17 cellular contexts compared by ENCODE assay signal in the genomic region with DNA sequence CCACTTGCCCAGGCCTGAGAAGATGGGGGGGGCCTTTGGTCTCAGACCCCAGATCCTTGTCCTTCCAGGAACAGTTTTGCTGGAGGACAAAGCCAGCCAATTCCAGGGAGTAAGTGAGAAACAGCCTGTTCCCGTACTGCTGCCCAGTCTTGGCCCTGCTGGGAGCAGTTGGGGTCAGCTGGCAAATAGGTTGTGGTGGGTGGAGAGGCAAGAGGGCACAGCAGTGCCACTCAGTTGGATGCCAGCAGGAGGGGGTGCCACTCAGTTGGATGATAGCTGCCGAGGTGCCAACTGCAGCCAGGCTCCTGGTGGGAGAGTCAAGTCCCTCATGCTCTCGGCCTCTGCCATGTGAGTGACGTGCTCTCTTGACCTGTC.
DNase-seq lines count a peak whose midpoint lies in the region; ATAC-seq, FAIRE-seq and TF ChIP-seq lines count a peak whose summit lies in the region.
"Had no signal": no experiment of that assay in that cellular context is flagged by ENCODE, and none has a peak within 500 bp of the region (broad histone marks: within the 10 kb centered on the region; RNA-seq: fewer than 3 reads in every experiment).

No MANE protein-coding gene starts in this region.

- no peak for FAIRE-seq in H1 (lab: Jason Lieb, UNC)
- FAIRE-seq: TTC549 had no signal

- no peak overlapping the region; the same call in 1 of the 2 replicates for H3K18ac ChIP-seq in H1 (ENCODE audit: extremely low read depth, low read length)

- WGBS in H1 (ENCODE audit: extremely low coverage in 1 of 2, insufficient coverage in 1 of 2, insufficient read length in 1 of 2, insufficient replicate concordance in 2 of 2, low coverage in 1 of 2, low lambda C conversion rate in 2 of 2, missing lambda C conversion rate in 1 of 2), 2 experiments, result 92% methylated on average over 4 of the region's 4 CpGs; no CpG with 5 or more reads in 1 of the 2 experiments
- 40% methylated on average over 3 of the region's 4 CpGs for WGBS in right lobe of liver (ENCODE audit: insufficient coverage, low coverage, low lambda C conversion rate, missing lambda C conversion rate)

- H3K79me2 ChIP-seq in H1 (ENCODE audit: control insufficient read depth in 1 of 2, insufficient read depth in 2 of 2, low read length in 2 of 2), result 0 out of 4 replicates have a peak, but pooled peaks cover 0 to under 1% of the 10 kb centered on the region in 2 experiments

- ATAC-seq in right lobe of liver, result peak; percentile 6 to 39 (median 26)
- peak; percentile 43 for ATAC-seq in sciatic nerve
- no peak for ATAC-seq in HG03095 (IDR thresholded peaks at IDR 0.05; ENCODE audit: unreplicated experiment)

- intact Hi-C loops in right lobe of liver (cut with DNase I) (no loop called here), sciatic nerve (cut with DNase I) (no loop called here)

- peaks cover 19% of the 10 kb centered on the region for H3K36me3 Mint-ChIP-seq in HFFc6 (ENCODE audit: low read depth)

- H4K5ac ChIP-seq in H1 (ENCODE audit: insufficient read length, low read depth, low read length), result no peak overlapping the region

- H3K27ac Mint-ChIP-seq in HFFc6, result peak overlapping the region; percentile 93
- H3K27ac Mint-ChIP-seq: CD4-positive, alpha-beta T cell; naive B cell had no signal

- H2BK120ac ChIP-seq in H1 (replicated peaks; ENCODE audit: low read depth, low read length), result peak overlapping the region; percentile 47

- no peak overlapping the region for H3K14ac ChIP-seq in H1 (ENCODE audit: insufficient read length)

- TF ChIP-seq POLR2A in H1 (IDR thresholded peaks at IDR 0.05; ENCODE audit: control extremely low read depth in 1 of 2, low read depth in 2 of 2, low read length in 2 of 2) (no peak), right lobe of liver (IDR thresholded peaks at IDR 0.05) (no peak)

- H2AFZ ChIP-seq in H1 (ENCODE audit: low read length), result no peak overlapping the region

- H3K36me3 ChIP-seq in H1 (ENCODE audit: control insufficient read depth in 2 of 4, insufficient read depth in 4 of 4, low read length in 3 of 4), result peaks cover 3 to 21% (median 9%) of the 10 kb centered on the region in 4 experiments; a peak in 5 of 8 replicates
- peaks cover 0 to 20% (median 11%) of the 10 kb centered on the region in 4 donors for H3K36me3 ChIP-seq in right lobe of liver

- H3K27ac ChIP-seq in H1 (ENCODE audit: low read depth, low read length) (no peak overlapping the region), right lobe of liver (peak overlapping the region in 1 of 3 donors; percentile 80)
- H3K27ac ChIP-seq: cardiac muscle cell had no signal

- H2BK20ac ChIP-seq in H1 (ENCODE audit: low read length), result 0 out of 2 replicates have a peak overlapping the region, but pooled peaks have one; percentile 61

- DNase-seq in HFFc6 (no peak), H1 (ENCODE audit: low read depth in 1 of 2, low spot score in 2 of 2) (no peak), right lobe of liver (peak in 1 of 3 donors; percentile 72), sciatic nerve (ENCODE audit: low spot score) (no peak), MV-4-11 (lab: John Stamatoyannopoulos, UW) (no peak), OCI-M1 (lab: John Stamatoyannopoulos, UW) (no peak)
- no peak for DNase-seq in stimulated activated CD8-positive, alpha-beta memory T cell treated with anti-CD3 and anti-CD28 coated beads, Interleukin-4, amount 100 ng/mL, for 48 hours
- DNase-seq: activated effector memory CD4-positive, alpha-beta T cell treated with Interleukin-2 at 50 U/mL for 16 hours; CD4-positive, alpha-beta T cell; DMS53; esophagus squamous epithelium; naive B cell; NCI-H1436; NCI-H526 had no signal

- no peaks in the 10 kb centered on the region for H3K27me3 ChIP-seq in H1 (replicated peaks in 1 of 4; ENCODE audit: control insufficient read depth in 3 of 4, extremely low read depth in 1 of 4, insufficient read depth in 3 of 4, low read length in 3 of 4)
- no peaks in the 10 kb centered on the region for H3K27me3 ChIP-seq in right lobe of liver
- H3K27me3 ChIP-seq: cardiac muscle cell, esophagus squamous epithelium had no signal

- POLR2A ChIA-PET in H1 (lab: Charles Lee; ENCODE audit: partially characterized antibody), result interaction anchor here (0.9 to 4.2 kb wide), 4 partner anchors 10 to 277 kb away, joined by 3 to 14 read pairs (median 8); no protein-coding TSS in a partner anchor

- H3K4me2 ChIP-seq in H1 (ENCODE audit: insufficient read depth in 1 of 2, low read depth in 2 of 2, low read length in 2 of 2), result no peak overlapping the region

- H3K4me3 ChIP-seq in H1 (ENCODE audit: extremely low read depth in 1 of 4, insufficient read depth in 2 of 4, low read depth in 3 of 4, low read length in 4 of 4) (no peak overlapping the region), right lobe of liver (no peak overlapping the region)
- H3K4me3 ChIP-seq: cardiac muscle cell, esophagus squamous epithelium had no signal

- CTCF ChIA-PET in H1 (lab: Charles Lee; ENCODE audit: partially characterized antibody), result interaction anchor here (0.6 to 28.3 kb wide), 8 partner anchors 9 to 325 kb away, joined by 3 to 1065 read pairs (median 4); partner anchors contain the start of genes CDC26 and PRPF4

- peaks cover 85% of the 10 kb centered on the region for H3K4me1 Mint-ChIP-seq in HFFc6 (ENCODE audit: low read depth)

- TF ChIP-seq CTCF in HFFc6 (IDR thresholded peaks at IDR 0.05) (no peak), H1 (IDR thresholded peaks at IDR 0.05; ENCODE audit: control extremely low read depth in 1 of 3, insufficient read depth in 1 of 3, low read depth in 1 of 3, low read length in 3 of 3) (no peak), right lobe of liver (IDR thresholded peaks at IDR 0.05) (no peak)

- peak overlapping the region; percentile 26; the same call in 1 of the 2 replicates for H2AK5ac ChIP-seq in H1 (ENCODE audit: low read depth, low read length)

- TF ChIP-seq EP300 in H1 (IDR thresholded peaks at IDR 0.05; ENCODE audit: borderline replicate concordance in 1 of 2, low read depth in 2 of 2, low read length in 2 of 2), result no peak

- peaks cover 2% of the 10 kb centered on the region; the same call in 1 of the 2 replicates for H3K23me2 ChIP-seq in H1 (ENCODE audit: low read depth, low read length)

- peaks cover 5% of the 10 kb centered on the region; the same call in 1 of the 2 replicates for H3K79me1 ChIP-seq in H1 (ENCODE audit: low read depth, low read length)

- H3K23ac ChIP-seq in H1 (ENCODE audit: insufficient read length), result no peak overlapping the region

- peak overlapping the region; percentile 44; the same call in 1 of the 2 replicates for H3K4me3 Mint-ChIP-seq in HFFc6
- H3K4me3 Mint-ChIP-seq: CD4-positive, alpha-beta T cell had no signal

- no peaks in the 10 kb centered on the region for H3K9me3 Mint-ChIP-seq in HFFc6
- H3K9me3 Mint-ChIP-seq: CD4-positive, alpha-beta T cell; naive B cell had no signal

- no peak overlapping the region for H4K8ac ChIP-seq in H1 (ENCODE audit: extremely low read depth, insufficient read depth, low read length)

- peak overlapping the region; percentile 68 for H4K91ac ChIP-seq in H1 (replicated peaks; ENCODE audit: insufficient read length, low read length)

- peaks cover 4% of the 10 kb centered on the region; the same call in 1 of the 2 replicates for H3K27me3 Mint-ChIP-seq in HFFc6 (ENCODE audit: insufficient read depth)
- H3K27me3 Mint-ChIP-seq: CD4-positive, alpha-beta T cell; naive B cell had no signal

- H4K20me1 ChIP-seq in H1 (replicated peaks in 1 of 2; ENCODE audit: control insufficient read depth in 1 of 2, insufficient read depth in 2 of 2, low read length in 2 of 2), result peaks cover 2% of the 10 kb centered on the region in 2 experiments

- no peak overlapping the region for H3K56ac ChIP-seq in H1 (replicated peaks; ENCODE audit: insufficient read length, low read depth, low read length)

- TF ChIP-seq RAD21 in H1 (IDR thresholded peaks at IDR 0.05 in 1 of 2, conservative IDR thresholded peaks at IDR 0.05 in 1 of 2; ENCODE audit: low read depth in 2 of 2, low read length in 2 of 2), result no peak

- peak overlapping the region; percentile 69 for H3K4ac ChIP-seq in H1 (replicated peaks; ENCODE audit: insufficient read length, low read depth, low read length)

- H3K4me1 ChIP-seq in H1 (replicated peaks in 1 of 4; ENCODE audit: control insufficient read depth in 3 of 4, insufficient read depth in 4 of 4, low read length in 3 of 4) (peaks cover 0 to 18% (median 12%) of the 10 kb centered on the region in 4 experiments; a peak in 6 of 7 replicates), right lobe of liver (peaks cover 0 to 60% (median 28%) of the 10 kb centered on the region in 4 donors)

- peak overlapping the region; percentile 52; the same call in 1 of the 2 replicates for H2BK5ac ChIP-seq in H1 (ENCODE audit: low read depth, low read length)

- no peak overlapping the region for H3K9ac ChIP-seq in H1 (replicated peaks in 1 of 4; ENCODE audit: extremely low read depth in 1 of 4, low read depth in 3 of 4, low read length in 3 of 4)

- H2BK15ac ChIP-seq in H1 (ENCODE audit: low read length), result peak overlapping the region; percentile 61; the same call in 1 of the 2 replicates

- H2BK12ac ChIP-seq in H1 (ENCODE audit: low read depth, low read length), result peak overlapping the region; percentile 87; the same call in 1 of the 2 replicates

- no peaks in the 10 kb centered on the region for H3K9me3 ChIP-seq in H1 (ENCODE audit: insufficient read depth in 2 of 2, low read depth in 1 of 2, low read length in 1 of 2)
- no peaks in the 10 kb centered on the region for H3K9me3 ChIP-seq in right lobe of liver
- H3K9me3 ChIP-seq: esophagus squamous epithelium had no signal

TF ChIP-seq in H1, 55 proteins besides CTCF, POLR2A, EP300 and RAD21:
- TF ChIP-seq ASH2L (IDR thresholded peaks at IDR 0.05; ENCODE audit: low read length), result no peak
TF ChIP-seq in H1: peak in this region for 0.
